In genomic region chr21:31480228-31480627, GRCh38 we compare ENCODE assay signal across 22 cellular contexts.
"Had no signal": no experiment of that assay in that cellular context is flagged by ENCODE, and none has a peak within 500 bp of the region (broad histone marks: within the 10 kb centered on the region; RNA-seq: fewer than 3 reads in every experiment).

No MANE protein-coding gene starts in this region.

- H3K36me3 ChIP-seq: MG63, SJSA1 had no signal

- H3K4me3 ChIP-seq: MG63, SJSA1 had no signal

- H3K4me2 ChIP-seq: SK-N-SH had no signal

- H3K27me3 ChIP-seq: MG63, SJSA1 had no signal

- DNase-seq: IMR-90, KG1, MG63, NCI-H1092, NCI-H1105 treated with DMSO at 0.1 percent for 48 hours, NCI-H1694 treated with DMSO at 0.1 percent for 48 hours, NCI-H1930, NCI-H2107, NCI-H2171 treated with DMSO at 0.1 percent for 48 hours, NCI-H226, NCI-H446, NCI-H510A, NCI-H524 treated with DMSO at 0.1 percent for 48 hours, NCI-H774, Right ventricle myocardium superior, RPMI8226, SIG-M5, SK-N-SH, SW 1271, T-cell had no signal

- H3K9me3 ChIP-seq: MG63, SK-N-SH had no signal

- H3K4me3 Mint-ChIP-seq: T-cell had no signal

- H3K27ac ChIP-seq: SJSA1 had no signal

- H3K27me3 Mint-ChIP-seq: T-cell had no signal

- H3K9me2 ChIP-seq: SK-N-SH had no signal

- H3K9ac ChIP-seq: SK-N-SH had no signal

- ATAC-seq: HepG2, T-cell had no signal

- H3K27ac Mint-ChIP-seq: T-cell had no signal
